18 cellular contexts compared by ENCODE assay signal in genomic region chr6:24229694-24230093, GRCh38.
"Had no signal": no experiment of that assay in that cellular context is flagged by ENCODE, and none has a peak within 500 bp of the region (broad histone marks: within the 10 kb centered on the region; RNA-seq: fewer than 3 reads in every experiment).

No MANE protein-coding gene starts in this region.

- H3K4me1 ChIP-seq: breast epithelium, right atrium auricular region had no signal

- FAIRE-seq: astrocyte, endometrium, kidney had no signal

- ATAC-seq: left lobe of liver had no signal

- DNase-seq: activated CD4-positive, alpha-beta T cell treated with anti-CD3 and anti-CD28 coated beads, Interleukin-2, amount 50 U/mL, for 4 hours; activated gamma-delta T cell; activated T-cell treated with anti-CD3 and anti-CD28 coated beads, Interleukin-2, amount 50 U/mL, for 72 hours; erythroblast; foreskin melanocyte; head of caudate nucleus; kidney; mammary epithelial cell; stimulated activated CD4-positive, alpha-beta T cell treated with anti-CD3 and anti-CD28 coated beads, Interleukin-2, amount 100 ng/mL, for 24 hours; stimulated activated naive CD8-positive, alpha-beta T cell treated with anti-CD3 and anti-CD28 coated beads, Interleukin-15, Interleukin-2, amounts not matched to agents 100 U/mL and 50 U/mL, for 24 hours had no signal

- H3K36me3 ChIP-seq: breast epithelium, right atrium auricular region, tibial nerve had no signal

- H3K4me3 ChIP-seq: breast epithelium, coronary artery, right atrium auricular region, tibial nerve had no signal

- H3K9me3 ChIP-seq: breast epithelium, right atrium auricular region, tibial nerve had no signal

- H3K27ac ChIP-seq: coronary artery, right atrium auricular region, VCaP had no signal

- H3K27me3 ChIP-seq: breast epithelium, right atrium auricular region, tibial nerve had no signal
